ENCODE assay signal across 5 cellular contexts in the genomic region with DNA sequence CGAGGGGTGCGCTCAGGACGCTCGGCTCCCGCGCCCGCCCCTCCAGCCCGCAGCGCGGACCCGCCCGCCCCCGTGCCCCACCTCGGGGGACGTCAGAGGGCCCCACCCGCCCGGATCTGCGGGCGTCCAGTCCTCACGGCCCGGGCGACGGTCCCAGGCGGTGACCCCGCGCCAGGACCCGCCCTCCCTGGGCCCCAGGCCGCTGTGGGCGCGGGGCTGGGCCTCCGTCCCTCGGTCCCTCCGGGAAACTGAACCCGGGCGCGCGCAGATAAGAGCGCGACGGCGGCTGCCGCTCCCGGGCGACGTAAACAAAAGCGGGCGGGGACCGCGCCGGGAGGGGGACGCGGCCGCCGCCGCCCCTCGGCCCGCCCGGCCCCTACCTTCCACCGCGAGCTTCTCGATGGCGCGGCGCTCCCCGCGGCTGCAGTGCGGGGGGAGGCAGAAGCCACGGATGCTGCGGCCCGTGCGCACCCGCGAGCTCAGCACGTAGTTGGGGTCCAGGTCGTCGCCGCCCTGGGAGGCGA. TPM values are rescaled to one million over a fixed set of nuclear protein-coding genes. Genes with fewer than 3 reads are reported as not detected.
DNase-seq lines count a peak whose midpoint lies in the region; ATAC-seq and TF ChIP-seq lines count a peak whose summit lies in the region.

No MANE protein-coding gene starts in this region.

- intact Hi-C loops in colonic mucosa (cut with DNase I): no loop called here

- ATAC-seq in GM21528 (IDR thresholded peaks at IDR 0.05; ENCODE audit: low FRiP score, unreplicated experiment): no peak

- peaks cover 1 to 9% (median 1%) of the 10 kb centered on the region in 3 donors for H3K4me1 Mint-ChIP-seq in IgD-negative memory B cell

- H3K4me3 ChIP-seq in colonic mucosa (peak overlapping the region; percentile 57), parathyroid adenoma (ENCODE audit: low read depth, low read length) (peak overlapping the region; percentile 74)

- H3K27me3 Mint-ChIP-seq in IgD-negative memory B cell: peaks cover 13% of the 10 kb centered on the region

- no peak overlapping the region for H3K27ac Mint-ChIP-seq in IgD-negative memory B cell

- no peaks in the 10 kb centered on the region for H3K79me2 ChIP-seq in parathyroid adenoma

- TF ChIP-seq CTCF in colonic mucosa (IDR thresholded peaks at IDR 0.05): no peak
- TF ChIP-seq CTCF in parathyroid adenoma (IDR thresholded peaks at IDR 0.05): no peak

- H3K4me3 Mint-ChIP-seq in IgD-negative memory B cell: peak overlapping the region in 3 of 4 donors; percentile 41 to 77 (median 70)

- H2AFZ ChIP-seq in parathyroid adenoma: peak overlapping the region; percentile 81

- H3K36me3 Mint-ChIP-seq in IgD-negative memory B cell: no peaks in the 10 kb centered on the region

- H3K27me3 ChIP-seq in colonic mucosa (no peaks in the 10 kb centered on the region), parathyroid adenoma (ENCODE audit: control insufficient read depth, insufficient read depth, low read length) (no peaks in the 10 kb centered on the region)

- peaks cover 23% of the 10 kb centered on the region for H3K4me1 ChIP-seq in colonic mucosa
- H3K4me1 ChIP-seq in parathyroid adenoma: peaks cover 27% of the 10 kb centered on the region

- DNase-seq in colonic mucosa (peak; percentile 63), dermis blood vessel endothelial cell (no peak)

- peak overlapping the region; percentile 84 for H3K4me2 ChIP-seq in parathyroid adenoma (ENCODE audit: low read length)

- no peaks in the 10 kb centered on the region for H3K9me3 Mint-ChIP-seq in IgD-negative memory B cell

- H3K36me3 ChIP-seq in colonic mucosa (no peaks in the 10 kb centered on the region), parathyroid adenoma (ENCODE audit: control insufficient read depth, insufficient read depth, low read length) (no peaks in the 10 kb centered on the region)

- H3K9me3 ChIP-seq in colonic mucosa (no peaks in the 10 kb centered on the region), parathyroid adenoma (ENCODE audit: control insufficient read depth, low read length) (no peaks in the 10 kb centered on the region)

- peak overlapping the region; percentile 46 to 81 for H3K9ac ChIP-seq in colonic mucosa (ENCODE audit: low read depth in 2 of 2, low read length in 2 of 2)
- peak overlapping the region; percentile 48 for H3K9ac ChIP-seq in parathyroid adenoma

- H3K27ac ChIP-seq in colonic mucosa: peak overlapping the region; percentile 59
- H3K27ac ChIP-seq in parathyroid adenoma: peak overlapping the region; percentile 95

RNA-seq across cellular contexts. Expression of gene CKB, which starts 1.1 kb away (rescaled TPM):
- 0.61 TPM for polyA plus RNA-seq in IgD-negative memory B cell
- total RNA-seq in colonic mucosa (1,000 to 10,000 TPM; 1,501 to 4,641 TPM), dermis blood vessel endothelial cell (2.6 and 3.2 TPM in 2 replicates)

RNA-seq across cellular contexts. Expression of gene TRMT61A, which starts 7.5 kb away (rescaled TPM):
- 12.6 TPM for polyA plus RNA-seq in IgD-negative memory B cell
- 10 to 100 TPM in 1 of 2 donors, 1 to 10 TPM in 1; 10.0 to 17.8 TPM for total RNA-seq in colonic mucosa
- total RNA-seq in dermis blood vessel endothelial cell: 5.6 and 7.5 TPM in 2 replicates

RNA-seq across cellular contexts. Expression of gene BAG5, which starts 41.0 kb away (rescaled TPM):
- 42.1 TPM for polyA plus RNA-seq in IgD-negative memory B cell
- total RNA-seq in colonic mucosa (10 to 100 TPM; 26.8 to 29.7 TPM), dermis blood vessel endothelial cell (34.8 and 35.4 TPM in 2 replicates)

RNA-seq across cellular contexts. Expression of gene COA8, which starts 41.3 kb away (rescaled TPM):
- 67.9 TPM for polyA plus RNA-seq in IgD-negative memory B cell
- total RNA-seq in colonic mucosa (10 to 100 TPM; 37.1 to 41.5 TPM), dermis blood vessel endothelial cell (24.7 and 26.5 TPM in 2 replicates)

Comparison
In these comparisons a context has a peak if more than half of its experiments do, and no peak if none do; other contexts are left out.
1. RNA of gene CKB, which starts 1.1 kb away (total RNA-seq): 1,501 to 4,641 TPM in colonic mucosa; 2.6 to 3.2 TPM in dermis blood vessel endothelial cell; every median in the first group is over 100 times any median in the second.